8 cellular contexts compared by ENCODE assay signal in genomic region chr15:32936283-32936918, GRCh38.
DNase-seq lines count a peak whose midpoint lies in the region; ATAC-seq and TF ChIP-seq lines count a peak whose summit lies in the region.

No MANE protein-coding gene starts in this region.

- DNase-seq in LNCaP clone FGC (ENCODE audit: low read depth) = no peak
- DNase-seq in dermis microvascular lymphatic vessel endothelial cell (ENCODE audit: low read depth in 2 of 2) = peak; percentile 15 to 63
- no peak for DNase-seq in osteoblast (ENCODE audit: insufficient read length, low spot score, missing footprints)
- DNase-seq in cortex of kidney (lab: John Stamatoyannopoulos, UW) = no peak
- DNase-seq in HuH-7.5 (ENCODE audit: low spot score) = no peak

- H3K27me3 ChIP-seq in DOHH2 (ENCODE audit: control insufficient read depth, low read length) = peaks cover 36% of the 10 kb centered on the region
- H3K27me3 ChIP-seq in osteoblast (ENCODE audit: insufficient read depth, low read length) = no peaks in the 10 kb centered on the region

- no peak overlapping the region for H2AFZ ChIP-seq in osteoblast (ENCODE audit: low read length)

- H3F3A ChIP-seq in DOHH2 (ENCODE audit: control insufficient read depth, insufficient read depth) = no peaks in the 10 kb centered on the region

- H3K4me2 ChIP-seq in DOHH2 (ENCODE audit: low read length) (no peak overlapping the region), osteoblast (ENCODE audit: insufficient read depth, low read length) (no peak overlapping the region)

- H3K9me2 ChIP-seq in DOHH2 (replicated peaks; ENCODE audit: control insufficient read depth, low read length) = no peaks in the 10 kb centered on the region

- H3K9me3 ChIP-seq in DOHH2 (ENCODE audit: control insufficient read depth, insufficient read depth, low read length) = no peaks in the 10 kb centered on the region
- no peaks in the 10 kb centered on the region for H3K9me3 ChIP-seq in osteoblast (ENCODE audit: low read depth, low read length)

- no peaks in the 10 kb centered on the region for H4K20me1 ChIP-seq in DOHH2 (ENCODE audit: control insufficient read depth, insufficient read depth, low read depth, low read length)
- no peaks in the 10 kb centered on the region for H4K20me1 ChIP-seq in osteoblast (ENCODE audit: insufficient read depth, low read length)

- H3K4me3 ChIP-seq in DOHH2 (ENCODE audit: low read length) = no peak overlapping the region
- H3K4me3 ChIP-seq in LNCaP clone FGC (ENCODE audit: low read depth, low read length) = no peak overlapping the region
- no peak overlapping the region for H3K4me3 ChIP-seq in osteoblast (ENCODE audit: insufficient read depth, low read length)

- peak; percentile 67 for TF ChIP-seq CTCF in DOHH2 (IDR thresholded peaks at IDR 0.05; ENCODE audit: low read depth, low read length, poor library complexity, severe bottlenecking)
- TF ChIP-seq CTCF in LNCaP clone FGC (IDR thresholded peaks at IDR 0.05; ENCODE audit: control insufficient read depth, extremely low read depth, insufficient read depth) = peak; percentile 59
- peak; percentile 64 for TF ChIP-seq CTCF in osteoblast (IDR thresholded peaks at IDR 0.05; ENCODE audit: extremely low read depth, low read depth, low read length)

- H3K4me1 ChIP-seq in DOHH2 (ENCODE audit: control insufficient read depth, low read length) (no peaks in the 10 kb centered on the region), osteoblast (ENCODE audit: insufficient read depth, low read length) (peaks cover 6% of the 10 kb centered on the region)

- no peaks in the 10 kb centered on the region for H3K36me3 ChIP-seq in DOHH2 (ENCODE audit: control insufficient read depth, low read length)
- H3K36me3 ChIP-seq in osteoblast (ENCODE audit: insufficient read depth, low read length) = no peaks in the 10 kb centered on the region

- no peaks in the 10 kb centered on the region for H3K79me2 ChIP-seq in DOHH2 (ENCODE audit: control insufficient read depth, low read length)
- H3K79me2 ChIP-seq in osteoblast (ENCODE audit: insufficient read depth, low read length) = peaks cover 5% of the 10 kb centered on the region

- no peak overlapping the region for H3K27ac ChIP-seq in DOHH2 (ENCODE audit: low read depth, low read length)
- H3K27ac ChIP-seq in osteoblast (ENCODE audit: low read depth, low read length) = peak overlapping the region; percentile 34

- ATAC-seq in HG03460 (IDR thresholded peaks at IDR 0.05; ENCODE audit: unreplicated experiment) (no peak), HG03521 (IDR thresholded peaks at IDR 0.05; ENCODE audit: unreplicated experiment) (no peak)

Comparison
In these comparisons a context has a peak if more than half of its experiments do, and no peak if none do; other contexts are left out.
1. DNase-seq: peak in dermis microvascular lymphatic vessel endothelial cell (2 of 2); none in LNCaP clone FGC (single experiment), osteoblast (single experiment), cortex of kidney (single experiment) and HuH-7.5 (single experiment).
2. Peak in every context shown above with its lines, with median percentiles within 50 percentile points of each other: CTCF ChIP-seq.